In genomic region chr6:13711384-13711725, GRCh38 we compare ENCODE assay signal across 8 cellular contexts. TPM values are rescaled to one million over a fixed set of nuclear protein-coding genes. Genes with fewer than 3 reads are reported as not detected.
A peak's percentile ranks its signal among the peaks of the same experiment; 100 is the strongest.
DNase-seq lines count a peak whose midpoint lies in the region; ATAC-seq and TF ChIP-seq lines count a peak whose summit lies in the region.

No MANE protein-coding gene starts in this region.

- no peaks in the 10 kb centered on the region for H3K27me3 ChIP-seq in OCI-LY3 (ENCODE audit: low read depth, low read length)
- H3K27me3 ChIP-seq in aorta (ENCODE audit: control insufficient read depth in 1 of 2, insufficient read depth in 2 of 2, low read length in 1 of 2): no peaks in the 10 kb centered on the region

- H3K9me3 Mint-ChIP-seq in MCF 10A (ENCODE audit: unreplicated experiment): no peaks in the 10 kb centered on the region
- H3K9me3 Mint-ChIP-seq in memory B cell: no peaks in the 10 kb centered on the region

- peaks cover 46% of the 10 kb centered on the region for H3K79me2 ChIP-seq in OCI-LY3 (ENCODE audit: low read length)

- H3K36me3 ChIP-seq in OCI-LY3 (replicated peaks; ENCODE audit: low read depth, low read length) (no peaks in the 10 kb centered on the region), aorta (ENCODE audit: control insufficient read depth in 1 of 2, insufficient read depth in 2 of 2, low read length in 1 of 2) (no peaks in the 10 kb centered on the region)

- H3K27ac ChIP-seq in OCI-LY3 (ENCODE audit: low read length) (peak overlapping the region; percentile 84), aorta (ENCODE audit: low read depth in 1 of 2, low read length in 2 of 2) (peak overlapping the region; percentile 49 to 77)

- H3K9ac ChIP-seq in OCI-LY3 (ENCODE audit: low read length): peak overlapping the region; percentile 66

- POLR2A ChIA-PET in MCF 10A (lab: Yijun Ruan, JAX): interaction anchor here (0.6 to 5.6 kb wide), 22 partner anchors 10 to 585 kb away, joined by 3 to 109 read pairs (median 6); partner anchors contain the start of genes MCUR1, NOL7 and SIRT5

- TF ChIP-seq CTCF in OCI-LY3 (IDR thresholded peaks at IDR 0.05; ENCODE audit: low read depth, low read length) (peak; percentile 11), MCF 10A (IDR thresholded peaks at IDR 0.05; ENCODE audit: unreplicated experiment) (no peak)

- BruUV-seq in MCF 10A (replicated peaks; lab: Mats Ljungman, UMichigan): no TSS peak

- H3K4me2 ChIP-seq in OCI-LY3 (ENCODE audit: low read length): peak overlapping the region; percentile 22; the same call in 1 of the 2 replicates

- ATAC-seq in HG02943 (IDR thresholded peaks at IDR 0.05; ENCODE audit: low read depth, unreplicated experiment) (peak; percentile 53), memory B cell (ENCODE audit: low read depth) (peak; percentile 46), aorta (ENCODE audit: low FRiP score) (peak; percentile 47)

- H3K4me3 ChIP-seq in OCI-LY3 (ENCODE audit: low read length) (peak overlapping the region; percentile 97), aorta (ENCODE audit: low read length in 2 of 2) (peak overlapping the region; percentile 96 to 99)

- peak overlapping the region; percentile 99 for H3K4me3 Mint-ChIP-seq in MCF 10A (ENCODE audit: unreplicated experiment)
- H3K4me3 Mint-ChIP-seq in memory B cell: peak overlapping the region; percentile 67

- CTCF ChIA-PET in MCF 10A (lab: Yijun Ruan, JAX): interaction anchor here (0.6 to 1.1 kb wide), 4 partner anchors 12 to 101 kb away, joined by 3 to 4 read pairs (median 3); no protein-coding TSS in a partner anchor

- peak in 2 of 3 donors; percentile 53 to 54 for DNase-seq in stimulated activated CD4-positive, alpha-beta T cell treated with anti-CD3 and anti-CD28 coated beads, TNF-alpha, amount 100 ng/mL, for 48 hours (ENCODE audit: low read depth in 3 of 3)
- no peak for DNase-seq in stimulated activated CD4-positive, alpha-beta T cell treated with anti-CD3 and anti-CD28 coated beads, Interleukin-2, amount 100 ng/mL, for 24 hours
- DNase-seq in MCF 10A (ENCODE audit: unreplicated experiment) (no peak), memory B cell (ENCODE audit: low spot score in 2 of 2) (peak in 1 of 2 donors; percentile 60), aorta (no peak), DMS153 (lab: John Stamatoyannopoulos, UW) (no peak)

- H3K36me3 Mint-ChIP-seq in MCF 10A (ENCODE audit: insufficient read depth, unreplicated experiment) (peaks cover 8% of the 10 kb centered on the region), memory B cell (no peaks in the 10 kb centered on the region)

- 0% methylated on average over 23 to 49 of the region's 49 CpGs for WGBS in aorta, 2 donors

- H3K4me1 ChIP-seq in OCI-LY3 (ENCODE audit: low read length) (peaks cover 28% of the 10 kb centered on the region), aorta (ENCODE audit: control insufficient read depth in 1 of 2, insufficient read depth in 2 of 2, low read length in 2 of 2) (no peaks in the 10 kb centered on the region)

- intact Hi-C loops in MCF 10A (cut with micrococcal nuclease) (loop anchor here (2.0 kb wide), 2 partner anchors 87 to 97 kb away; partner anchors contain the start of gene NOL7), aorta (cut with DNase I) (loop anchor here (1.0 to 5.0 kb wide), 6 partner anchors 51 to 299 kb away; partner anchors contain the start of genes NOL7 (in 2 of the 2) and MCUR1 (in 1 of the 2))

- H3K4me1 Mint-ChIP-seq in MCF 10A (ENCODE audit: insufficient read depth, unreplicated experiment): peaks cover 24% of the 10 kb centered on the region
- H3K4me1 Mint-ChIP-seq in memory B cell: peaks cover 20% of the 10 kb centered on the region

- no peak overlapping the region for H3K27ac Mint-ChIP-seq in MCF 10A (ENCODE audit: low read depth, unreplicated experiment)
- no peak overlapping the region for H3K27ac Mint-ChIP-seq in memory B cell

- H3K27me3 Mint-ChIP-seq in MCF 10A (ENCODE audit: insufficient read depth, unreplicated experiment) (no peaks in the 10 kb centered on the region), memory B cell (no peaks in the 10 kb centered on the region)

- H3K9me3 ChIP-seq in OCI-LY3 (ENCODE audit: insufficient read depth, low read length): no peaks in the 10 kb centered on the region
- H3K9me3 ChIP-seq in aorta (ENCODE audit: control insufficient read depth, low read length): no peaks in the 10 kb centered on the region

- peaks cover 21% of the 10 kb centered on the region for H4K20me1 ChIP-seq in OCI-LY3 (ENCODE audit: insufficient read depth, low read length)

- no peak overlapping the region for H2AFZ ChIP-seq in OCI-LY3 (ENCODE audit: low read depth, low read length)

RNA-seq across cellular contexts. Expression of gene RANBP9, which starts 0.3 kb away (rescaled TPM):
- total RNA-seq in MCF 10A (2022) (42.0 and 48.0 TPM in 2 replicates), aorta (10 to 100 TPM; 53.2 to 64.5 TPM)
- polyA plus RNA-seq in aorta: 10 to 100 TPM; 29.2 to 31.0 TPM

Comparison
In these comparisons a context has a peak if more than half of its experiments do, and no peak if none do; other contexts are left out.
1. DNase-seq: peak in stimulated activated CD4-positive, alpha-beta T cell treated with anti-CD3 and anti-CD28 coated beads, TNF-alpha, amount 100 ng/mL, for 48 hours (2 of 3); none in stimulated activated CD4-positive, alpha-beta T cell treated with anti-CD3 and anti-CD28 coated beads, Interleukin-2, amount 100 ng/mL, for 24 hours (0 of 2), MCF 10A (single experiment), aorta (0 of 2) and DMS153 (single experiment).
2. Peak in every context shown above with its lines, with median percentiles within 50 percentile points of each other: ATAC-seq.